Comparison of ENCODE assay signal across 13 cellular contexts in the genomic region with DNA sequence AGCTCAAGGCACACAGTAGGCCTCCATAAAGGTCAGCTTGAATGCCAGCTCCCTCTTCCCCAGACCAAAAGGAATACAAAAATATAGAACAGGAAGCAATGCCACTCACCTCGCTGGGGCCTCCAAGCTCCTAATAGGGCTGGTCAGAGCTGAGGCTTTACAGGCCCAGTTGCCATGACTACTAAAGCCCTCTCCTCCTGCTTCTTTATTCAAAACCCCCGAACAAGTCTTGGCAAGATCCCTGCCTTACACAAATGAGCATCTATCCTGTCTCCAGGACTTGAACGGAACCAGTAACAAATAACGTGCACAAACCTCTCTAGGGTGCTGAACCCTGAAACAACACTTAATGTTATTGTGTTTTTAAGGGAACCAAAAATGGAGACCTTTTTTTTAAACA.
DNase-seq lines count a peak whose midpoint lies in the region; ATAC-seq, FAIRE-seq and TF ChIP-seq lines count a peak whose summit lies in the region.
"Had no signal": no experiment of that assay in that cellular context is flagged by ENCODE, and none has a peak within 500 bp of the region (broad histone marks: within the 10 kb centered on the region; RNA-seq: fewer than 3 reads in every experiment).

No MANE protein-coding gene starts in this region.

- H3K9me3 Mint-ChIP-seq in T-helper 2 cell treated with Interferon-gamma antibody and Interleukin-4, amounts not matched to agents 5 μg/mL and 100 μg/mL, for 36 hours, result no peaks in the 10 kb centered on the region
- no peaks in the 10 kb centered on the region for H3K9me3 Mint-ChIP-seq in activated T-helper 1 cell treated with anti-CD3 and anti-CD28 coated beads, Interleukin-12 subunit alpha, Interleukin-12 subunit beta, Interleukin-2, Interleukin-4 antibody, amounts not matched to agents 30 ng/mL and 10 ng/mL and 1 ng/mL, durations not matched to agents 14 hours and 24 hours and 36 hours
- H3K9me3 Mint-ChIP-seq: activated CD4-positive, alpha-beta memory T cell treated with anti-CD3 and anti-CD28 coated beads, Interleukin-2, amount 10 ng/mL, durations not matched to agents 7 days and 5 days had no signal

- H2BK120ac ChIP-seq in mesenchymal stem cell (ENCODE audit: low read depth, low read length), result no peak overlapping the region

- H4K91ac ChIP-seq in mesenchymal stem cell (ENCODE audit: low read length), result no peak overlapping the region

- H3K9ac ChIP-seq in K562 (ENCODE audit: insufficient read depth in 1 of 2, low read depth in 2 of 2, low read length in 2 of 2), result no peak overlapping the region
- peak overlapping the region; percentile 45 for H3K9ac ChIP-seq in mesenchymal stem cell (ENCODE audit: low read length)

- H3K9me3 ChIP-seq in K562 (replicated peaks; ENCODE audit: control insufficient read depth, insufficient read depth, low read depth, low read length) (no peaks in the 10 kb centered on the region), mesenchymal stem cell (ENCODE audit: control insufficient read depth, low read length) (no peaks in the 10 kb centered on the region)
- H3K9me3 ChIP-seq: BE2C, psoas muscle, SJCRH30 had no signal

- in situ Hi-C loops in K562 (cut with MboI), result no loop called here

- no peaks in the 10 kb centered on the region for H3K27me3 Mint-ChIP-seq in T-helper 2 cell treated with Interferon-gamma antibody and Interleukin-4, amounts not matched to agents 5 μg/mL and 100 μg/mL, for 36 hours (ENCODE audit: low read depth)
- H3K27me3 Mint-ChIP-seq in activated T-helper 1 cell treated with anti-CD3 and anti-CD28 coated beads, Interleukin-12 subunit alpha, Interleukin-12 subunit beta, Interleukin-2, Interleukin-4 antibody, amounts not matched to agents 30 ng/mL and 10 ng/mL and 1 ng/mL, durations not matched to agents 14 hours and 24 hours and 36 hours (ENCODE audit: insufficient read depth), result no peaks in the 10 kb centered on the region
- H3K27me3 Mint-ChIP-seq: activated CD4-positive, alpha-beta memory T cell treated with anti-CD3 and anti-CD28 coated beads, Interleukin-2, amount 10 ng/mL, durations not matched to agents 7 days and 5 days had no signal

- no peak overlapping the region for H3K4me2 ChIP-seq in K562 (ENCODE audit: insufficient read depth, low read length)
- no peak overlapping the region for H3K4me2 ChIP-seq in mesenchymal stem cell (ENCODE audit: low read length, poor library complexity, severe bottlenecking)

- no peaks in the 10 kb centered on the region for H3K27me3 ChIP-seq in ACC112 (ENCODE audit: insufficient read depth, low read length)
- H3K27me3 ChIP-seq in K562 (ENCODE audit: control insufficient read depth in 2 of 2, insufficient read depth in 2 of 2, low read length in 2 of 2), result no peaks in the 10 kb centered on the region
- H3K27me3 ChIP-seq in mesenchymal stem cell (ENCODE audit: control insufficient read depth in 1 of 2, insufficient read depth in 1 of 2, low read length in 2 of 2), result no peaks in the 10 kb centered on the region
- H3K27me3 ChIP-seq: BE2C, SJCRH30 had no signal

- TF ChIP-seq CTCF in K562 (IDR thresholded peaks at IDR 0.05 in 2 of 3, conservative IDR thresholded peaks at IDR 0.05 in 1 of 3; ENCODE audit: insufficient read depth in 2 of 3, low read depth in 1 of 3, low read length in 3 of 3), result no peak

- peak overlapping the region; percentile 21 for H2AFZ ChIP-seq in ACC112 (ENCODE audit: low read length, unreplicated experiment)
- no peak overlapping the region for H2AFZ ChIP-seq in K562 (ENCODE audit: low read depth, low read length)
- no peak overlapping the region for H2AFZ ChIP-seq in mesenchymal stem cell (ENCODE audit: low read depth, low read length)

- FAIRE-seq in K562 (lab: Jason Lieb, UNC), result no peak

- H3K4ac ChIP-seq in mesenchymal stem cell (ENCODE audit: low read depth in 1 of 2, low read length in 2 of 2), result no peak overlapping the region

- no peak overlapping the region for H3K14ac ChIP-seq in mesenchymal stem cell (ENCODE audit: low read length in 2 of 2)

- no peak overlapping the region for H3K27ac Mint-ChIP-seq in T-helper 2 cell treated with Interferon-gamma antibody and Interleukin-4, amounts not matched to agents 5 μg/mL and 100 μg/mL, for 36 hours
- H3K27ac Mint-ChIP-seq in activated T-helper 1 cell treated with anti-CD3 and anti-CD28 coated beads, Interleukin-12 subunit alpha, Interleukin-12 subunit beta, Interleukin-2, Interleukin-4 antibody, amounts not matched to agents 30 ng/mL and 10 ng/mL and 1 ng/mL, durations not matched to agents 14 hours and 24 hours and 36 hours, result no peak overlapping the region
- H3K27ac Mint-ChIP-seq: activated CD4-positive, alpha-beta memory T cell treated with anti-CD3 and anti-CD28 coated beads, Interleukin-2, amount 10 ng/mL, durations not matched to agents 7 days and 5 days had no signal

- peak overlapping the region in 1 of 2 experiments; percentile 67 for H2BK12ac ChIP-seq in mesenchymal stem cell (ENCODE audit: low read length in 2 of 2)

- H3K23ac ChIP-seq in mesenchymal stem cell (ENCODE audit: low read length in 2 of 2), result no peak overlapping the region

- H3K27ac ChIP-seq in ACC112 (ENCODE audit: low read depth, low read length), result peak overlapping the region; percentile 91
- no peak overlapping the region for H3K27ac ChIP-seq in K562 (ENCODE audit: extremely low read depth, low read depth, low read length)
- H3K27ac ChIP-seq in mesenchymal stem cell (ENCODE audit: low read length, poor library complexity, severe bottlenecking), result peak overlapping the region; percentile 19
- H3K27ac ChIP-seq: SJCRH30 had no signal

- no peak overlapping the region for H3K4me3 Mint-ChIP-seq in T-helper 2 cell treated with Interferon-gamma antibody and Interleukin-4, amounts not matched to agents 5 μg/mL and 100 μg/mL, for 36 hours
- no peak overlapping the region for H3K4me3 Mint-ChIP-seq in activated T-helper 1 cell treated with anti-CD3 and anti-CD28 coated beads, Interleukin-12 subunit alpha, Interleukin-12 subunit beta, Interleukin-2, Interleukin-4 antibody, amounts not matched to agents 30 ng/mL and 10 ng/mL and 1 ng/mL, durations not matched to agents 14 hours and 24 hours and 36 hours
- H3K4me3 Mint-ChIP-seq: activated CD4-positive, alpha-beta memory T cell treated with anti-CD3 and anti-CD28 coated beads, Interleukin-2, amount 10 ng/mL, durations not matched to agents 7 days and 5 days had no signal

- H3K18ac ChIP-seq in mesenchymal stem cell (ENCODE audit: low read depth in 1 of 2, low read length in 2 of 2), result no peak overlapping the region

- H3K79me1 ChIP-seq in mesenchymal stem cell (replicated peaks; ENCODE audit: low read length, poor library complexity, severe bottlenecking), result peaks cover 11% of the 10 kb centered on the region

- ATAC-seq in K562 (no peak), GM21423 (IDR thresholded peaks at IDR 0.05; ENCODE audit: unreplicated experiment) (no peak)

- H3K79me2 ChIP-seq in ACC112 (ENCODE audit: control insufficient read depth, insufficient read depth, low read length, unreplicated experiment) (no peaks in the 10 kb centered on the region), K562 (ENCODE audit: control insufficient read depth, insufficient read depth, low read length) (no peaks in the 10 kb centered on the region)

- H4K8ac ChIP-seq in mesenchymal stem cell (ENCODE audit: low read length), result peak overlapping the region; percentile 32

- no peak for TF ChIP-seq RAD21 in K562 (CRISPR knock-in tag; conservative IDR thresholded peaks at IDR 0.05 in 1 of 2, IDR thresholded peaks at IDR 0.05 in 1 of 2)

- 43% methylated on average over 4 of the region's 4 CpGs for WGBS in K562 (ENCODE audit: insufficient coverage, low coverage, missing lambda C conversion rate)
- 56% methylated on average over 3 of the region's 4 CpGs for WGBS in mesenchymal stem cell

- H2BK5ac ChIP-seq in mesenchymal stem cell (ENCODE audit: low read depth, low read length, poor library complexity, severe bottlenecking), result no peak overlapping the region

- no peaks in the 10 kb centered on the region for H4K20me1 ChIP-seq in K562 (replicated peaks; ENCODE audit: control insufficient read depth, insufficient read depth, low read length)

- H3K4me1 Mint-ChIP-seq in T-helper 2 cell treated with Interferon-gamma antibody and Interleukin-4, amounts not matched to agents 5 μg/mL and 100 μg/mL, for 36 hours (ENCODE audit: low read depth), result no peaks in the 10 kb centered on the region
- H3K4me1 Mint-ChIP-seq in activated T-helper 1 cell treated with anti-CD3 and anti-CD28 coated beads, Interleukin-12 subunit alpha, Interleukin-12 subunit beta, Interleukin-2, Interleukin-4 antibody, amounts not matched to agents 30 ng/mL and 10 ng/mL and 1 ng/mL, durations not matched to agents 14 hours and 24 hours and 36 hours (ENCODE audit: low read depth), result no peaks in the 10 kb centered on the region
- H3K4me1 Mint-ChIP-seq: activated CD4-positive, alpha-beta memory T cell treated with anti-CD3 and anti-CD28 coated beads, Interleukin-2, amount 10 ng/mL, durations not matched to agents 7 days and 5 days had no signal

- no peak overlapping the region for H2BK15ac ChIP-seq in mesenchymal stem cell (ENCODE audit: low read depth, poor library complexity, severe bottlenecking)

- no peak for TF ChIP-seq EP300 in K562 (IDR thresholded peaks at IDR 0.05; ENCODE audit: low read length)

- no peak for TF ChIP-seq POLR2A in K562 (conservative IDR thresholded peaks at IDR 0.05)

- POLR2A ChIA-PET in K562 (lab: Yijun Ruan, JAX), result no interaction called here

- CTCF ChIA-PET in K562 (lab: Yijun Ruan, JAX; ENCODE audit: low intra/inter-chr PET ratio), result interaction anchor here (0.7 kb wide), 1 partner anchor 201 kb away, joined by 3 read pairs; no protein-coding TSS in a partner anchor

- peak overlapping the region; percentile 26; the same call in 1 of the 2 replicates for H3K4me3 ChIP-seq in ACC112 (ENCODE audit: low read depth, low read length)
- H3K4me3 ChIP-seq in K562, result no peak overlapping the region
- H3K4me3 ChIP-seq in mesenchymal stem cell (ENCODE audit: insufficient read depth in 1 of 2, low read depth in 1 of 2, low read length in 2 of 2), result no peak overlapping the region
- H3K4me3 ChIP-seq: psoas muscle, SJCRH30 had no signal

- peaks cover 36% of the 10 kb centered on the region for H3K4me1 ChIP-seq in ACC112 (ENCODE audit: control insufficient read depth, insufficient read depth, low read length, unreplicated experiment)
- no peaks in the 10 kb centered on the region for H3K4me1 ChIP-seq in K562 (replicated peaks in 1 of 2; ENCODE audit: control insufficient read depth in 2 of 2, insufficient read depth in 2 of 2, low read length in 2 of 2)
- peaks cover 22% of the 10 kb centered on the region for H3K4me1 ChIP-seq in mesenchymal stem cell (ENCODE audit: control insufficient read depth, insufficient read depth, low read depth, low read length)
- H3K4me1 ChIP-seq: SJCRH30 had no signal

- intact Hi-C loops in K562 (cut with micrococcal nuclease), result no loop called here
- intact Hi-C loops in activated T-helper 1 cell treated with anti-CD3 and anti-CD28 coated beads, Interleukin-12 subunit alpha, Interleukin-12 subunit beta, Interleukin-2, Interleukin-4 antibody, amounts not matched to agents 30 ng/mL and 10 ng/mL and 1 ng/mL, durations not matched to agents 14 hours and 24 hours and 36 hours (cut with micrococcal nuclease), result no loop called here

- H3K36me3 Mint-ChIP-seq in T-helper 2 cell treated with Interferon-gamma antibody and Interleukin-4, amounts not matched to agents 5 μg/mL and 100 μg/mL, for 36 hours (ENCODE audit: low read depth), result no peaks in the 10 kb centered on the region
- no peaks in the 10 kb centered on the region for H3K36me3 Mint-ChIP-seq in activated T-helper 1 cell treated with anti-CD3 and anti-CD28 coated beads, Interleukin-12 subunit alpha, Interleukin-12 subunit beta, Interleukin-2, Interleukin-4 antibody, amounts not matched to agents 30 ng/mL and 10 ng/mL and 1 ng/mL, durations not matched to agents 14 hours and 24 hours and 36 hours (ENCODE audit: low read depth)

- BruUV-seq in K562 (replicated peaks; lab: Mats Ljungman, UMichigan), result no TSS peak

- no peaks in the 10 kb centered on the region for H3K36me3 ChIP-seq in ACC112 (ENCODE audit: insufficient read depth, low read length)
- H3K36me3 ChIP-seq in K562 (ENCODE audit: control insufficient read depth, insufficient read depth, low read length), result no peaks in the 10 kb centered on the region
- no peaks in the 10 kb centered on the region for H3K36me3 ChIP-seq in mesenchymal stem cell (ENCODE audit: control insufficient read depth in 1 of 2, insufficient read depth in 2 of 2, low read depth in 1 of 2, low read length in 2 of 2)
- H3K36me3 ChIP-seq: BE2C, SJCRH30 had no signal

- no peaks in the 10 kb centered on the region for H3K9me1 ChIP-seq in K562 (ENCODE audit: control insufficient read depth, insufficient read depth, low read length)

- DNase-seq in NCI-H1092 (lab: John Stamatoyannopoulos, UW), result peak; percentile 22
- no peak for DNase-seq in K562 (ENCODE audit: extremely low read depth in 1 of 4, low spot score in 3 of 4)
- DNase-seq in mesenchymal stem cell, result peak; percentile 17
- DNase-seq in T-helper 2 cell treated with Interferon-gamma antibody and Interleukin-4, amounts not matched to agents 5 μg/mL and 100 μg/mL, for 36 hours (ENCODE audit: low spot score), result no peak
- DNase-seq in LoVo (ENCODE audit: low spot score), result no peak
- DNase-seq in activated T-helper 1 cell treated with anti-CD3 and anti-CD28 coated beads, Interleukin-12 subunit alpha, Interleukin-12 subunit beta, Interleukin-2, Interleukin-4 antibody, amounts not matched to agents 30 ng/mL and 10 ng/mL and 1 ng/mL, durations not matched to agents 14 hours and 24 hours and 36 hours (ENCODE audit: low spot score), result no peak
- DNase-seq: activated CD4-positive, alpha-beta memory T cell treated with anti-CD3 and anti-CD28 coated beads, Interleukin-2, amount 10 ng/mL, durations not matched to agents 7 days and 5 days; BE2C; Kasumi-1; SJCRH30 had no signal

- H2AK5ac ChIP-seq in mesenchymal stem cell (ENCODE audit: low read length, severe bottlenecking), result peak overlapping the region; percentile 91

Comparison
In these comparisons a context has a peak if more than half of its experiments do, and no peak if none do; other contexts are left out.
1. DNase-seq: peak in NCI-H1092 (single experiment) and mesenchymal stem cell (single experiment); none in K562 (0 of 4), T-helper 2 cell treated with Interferon-gamma antibody and Interleukin-4, amounts not matched to agents 5 μg/mL and 100 μg/mL, for 36 hours (single experiment), LoVo (single experiment) and activated T-helper 1 cell treated with anti-CD3 and anti-CD28 coated beads, Interleukin-12 subunit alpha, Interleukin-12 subunit beta, Interleukin-2, Interleukin-4 antibody, amounts not matched to agents 30 ng/mL and 10 ng/mL and 1 ng/mL, durations not matched to agents 14 hours and 24 hours and 36 hours (single experiment).